In the genomic region with DNA sequence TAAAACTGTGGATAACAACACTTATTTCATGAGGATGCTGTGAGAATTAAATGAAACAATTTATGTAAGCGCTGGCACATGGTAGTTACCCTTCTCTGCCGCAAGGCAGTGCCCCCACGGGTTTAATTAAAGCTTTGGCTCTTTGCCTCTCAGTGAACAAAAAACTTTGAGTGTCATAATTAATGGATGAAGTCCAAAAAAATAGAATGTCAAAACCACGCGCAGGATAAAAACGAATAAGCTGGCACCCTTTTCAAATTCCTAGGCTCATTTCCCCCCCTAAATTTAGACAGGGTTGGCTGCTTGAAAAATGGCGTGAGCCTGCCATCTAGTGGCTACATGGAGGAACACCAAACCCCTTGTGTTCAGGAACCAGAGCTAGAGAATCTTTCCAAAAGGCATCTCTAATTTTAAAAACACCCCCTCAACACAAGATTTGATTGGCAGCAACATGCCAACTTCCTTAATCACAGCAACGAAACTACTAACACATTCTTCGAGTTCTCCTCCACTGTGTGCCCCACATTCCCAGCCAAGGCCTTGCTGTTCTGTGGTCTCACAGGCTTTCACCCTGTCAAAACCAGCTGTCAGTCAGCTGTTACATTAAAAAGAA, we compare ENCODE assay signal across 8 cellular contexts. TPM values are rescaled to one million over a fixed set of nuclear protein-coding genes. Genes with fewer than 3 reads are reported as not detected.
DNase-seq lines count a peak whose midpoint lies in the region; ATAC-seq and TF ChIP-seq lines count a peak whose summit lies in the region.

No MANE protein-coding gene starts in this region.

- no peaks in the 10 kb centered on the region for H3K36me3 Mint-ChIP-seq in activated naive CD8-positive, alpha-beta T cell treated with anti-CD3 and anti-CD28 coated beads, Interleukin-2, amount 50 U/mL, for 24 hours (ENCODE audit: low read depth)

- no peak overlapping the region for H3K4me3 Mint-ChIP-seq in activated naive CD8-positive, alpha-beta T cell treated with anti-CD3 and anti-CD28 coated beads, Interleukin-2, amount 50 U/mL, for 24 hours

- no peak overlapping the region for H3K9ac ChIP-seq in Karpas-422 (ENCODE audit: low read length)

- peaks cover under 1% of the 10 kb centered on the region for H3K27me3 Mint-ChIP-seq in activated naive CD8-positive, alpha-beta T cell treated with anti-CD3 and anti-CD28 coated beads, Interleukin-2, amount 50 U/mL, for 24 hours

- H2AFZ ChIP-seq in Karpas-422 (ENCODE audit: low read length): no peak overlapping the region

- in situ Hi-C loops in gastrocnemius medialis (cut with MboI; ENCODE audit: low sequenced_read_pairs in 4 of 4): no loop called here

- H3K27ac Mint-ChIP-seq in activated naive CD8-positive, alpha-beta T cell treated with anti-CD3 and anti-CD28 coated beads, Interleukin-2, amount 50 U/mL, for 24 hours: no peak overlapping the region

- TF ChIP-seq CTCF in gastrocnemius medialis (IDR thresholded peaks at IDR 0.05 in 4 of 5, conservative IDR thresholded peaks at IDR 0.05 in 1 of 5): peak; percentile 75 to 90 (median 79)

- no peaks in the 10 kb centered on the region for H3K27me3 ChIP-seq in Karpas-422 (ENCODE audit: low read length)
- no peaks in the 10 kb centered on the region for H3K27me3 ChIP-seq in right cardiac atrium (ENCODE audit: control insufficient read depth, insufficient read depth)
- H3K27me3 ChIP-seq in gastrocnemius medialis: no peaks in the 10 kb centered on the region

- H3K79me2 ChIP-seq in Karpas-422 (ENCODE audit: low read length): no peaks in the 10 kb centered on the region

- no peaks in the 10 kb centered on the region for H4K20me1 ChIP-seq in Karpas-422 (ENCODE audit: insufficient read depth, low read depth, low read length)

- TF ChIP-seq POLR2A in gastrocnemius medialis (IDR thresholded peaks at IDR 0.05): no peak

- H3K36me3 ChIP-seq in Karpas-422 (ENCODE audit: insufficient read depth, low read length) (no peaks in the 10 kb centered on the region), gastrocnemius medialis (no peaks in the 10 kb centered on the region)

- H3K4me3 ChIP-seq in Karpas-422 (ENCODE audit: low read length) (no peak overlapping the region), right cardiac atrium (ENCODE audit: low read length) (peak overlapping the region; percentile 18), gastrocnemius medialis (peak overlapping the region in 1 of 4 donors; percentile 37)

- peaks cover 32% of the 10 kb centered on the region for H3K4me1 ChIP-seq in Karpas-422 (ENCODE audit: low read length)
- no peaks in the 10 kb centered on the region for H3K4me1 ChIP-seq in right cardiac atrium (ENCODE audit: control insufficient read depth, insufficient read depth, low read length)
- H3K4me1 ChIP-seq in gastrocnemius medialis: peaks cover 4 to 6% of the 10 kb centered on the region in 2 donors

- peak overlapping the region; percentile 29 for H3K4me2 ChIP-seq in Karpas-422 (ENCODE audit: low read depth, low read length, poor library complexity, severe bottlenecking)

- H3K9me3 ChIP-seq in Karpas-422 (ENCODE audit: low read length) (no peaks in the 10 kb centered on the region), right cardiac atrium (ENCODE audit: control insufficient read depth, low read length) (no peaks in the 10 kb centered on the region), gastrocnemius medialis (no peaks in the 10 kb centered on the region)

- H3K9me3 Mint-ChIP-seq in activated naive CD8-positive, alpha-beta T cell treated with anti-CD3 and anti-CD28 coated beads, Interleukin-2, amount 50 U/mL, for 24 hours: no peaks in the 10 kb centered on the region

- H3K9me2 ChIP-seq in Karpas-422 (replicated peaks; ENCODE audit: insufficient read depth, low read length): no peaks in the 10 kb centered on the region

- H3K4me1 Mint-ChIP-seq in activated naive CD8-positive, alpha-beta T cell treated with anti-CD3 and anti-CD28 coated beads, Interleukin-2, amount 50 U/mL, for 24 hours: peaks cover 3% of the 10 kb centered on the region

- WGBS in right cardiac atrium: 5% methylated on average over 9 of the region's 9 CpGs

- H3K27ac ChIP-seq in Karpas-422 (ENCODE audit: low read length) (no peak overlapping the region), right cardiac atrium (ENCODE audit: low read length) (no peak overlapping the region), gastrocnemius medialis (no peak overlapping the region)

- ATAC-seq in GM21737 (IDR thresholded peaks at IDR 0.05; ENCODE audit: unreplicated experiment) (peak; percentile 78), right cardiac atrium (peak; percentile 89 to 92), gastrocnemius medialis (peak; percentile 78 to 88)
- peak; percentile 80 for ATAC-seq in activated naive CD8-positive, alpha-beta T cell treated with anti-CD3 and anti-CD28 coated beads, Interleukin-2, amount 50 U/mL, for 24 hours

- intact Hi-C loops in right cardiac atrium (cut with DNase I) (no loop called here), gastrocnemius medialis (cut with DNase I; ENCODE audit: low total_unique reads) (no loop called here)

- peak; percentile 38 for DNase-seq in GF-D8 (lab: John Stamatoyannopoulos, UW)
- DNase-seq in Karpas-422: peak; percentile 87
- DNase-seq in SKM-1 treated with dmso at 0.1 percent for 144 hours (lab: John Stamatoyannopoulos, UW; ENCODE audit: unreplicated experiment): peak; percentile 48
- DNase-seq in activated naive CD8-positive, alpha-beta T cell treated with anti-CD3 and anti-CD28 coated beads, Interleukin-2, amount 50 U/mL, for 24 hours: peak; percentile 53
- peak; percentile 60 to 70 (median 60) for DNase-seq in right cardiac atrium
- DNase-seq in gastrocnemius medialis: peak in 1 of 2 donors; percentile 23
- no peak for DNase-seq in OCI-M2 (lab: John Stamatoyannopoulos, UW; ENCODE audit: unreplicated experiment)

RNA-seq across cellular contexts. Expression of gene CCNG1, which starts 29.0 kb away (rescaled TPM):
- total RNA-seq in Karpas-422 (2014; rRNA removed; shearing (Covaris generic); ENCODE audit: low replicate concordance): 109 and 270 TPM in 2 replicates
- total RNA-seq in right cardiac atrium: 100 to 1,000 TPM in 2 of 4 donors, 10 to 100 TPM in 2; 88.5 to 116 (median 99.4) TPM
- polyA plus RNA-seq in right cardiac atrium: 77.4 TPM
- total RNA-seq in gastrocnemius medialis: 100 to 1,000 TPM in 3 of 4 donors, 10 to 100 TPM in 1; 63.7 to 125 (median 109) TPM

RNA-seq across cellular contexts. Expression of gene NUDCD2, which starts 51.5 kb away (rescaled TPM):
- total RNA-seq in Karpas-422 (2014; rRNA removed; shearing (Covaris generic); ENCODE audit: low replicate concordance): 15.5 and 29.4 TPM in 2 replicates
- total RNA-seq in right cardiac atrium (10 to 100 TPM; 12.9 to 17.3 (median 14.9) TPM), gastrocnemius medialis (1 to 10 TPM; 4.2 to 9.1 (median 5.1) TPM)
- polyA plus RNA-seq in right cardiac atrium: 4.2 TPM

RNA-seq across cellular contexts. Expression of gene HMMR, which starts 52.0 kb away (rescaled TPM):
- total RNA-seq in Karpas-422 (2014; rRNA removed; shearing (Covaris generic); ENCODE audit: low replicate concordance): 37.6 and 80.5 TPM in 2 replicates
- total RNA-seq in right cardiac atrium (1 to 10 TPM in 2 of 4 donors, under 1 TPM in 2; 0.39 to 1.5 (median 0.84) TPM), gastrocnemius medialis (1 to 10 TPM in 1 of 4 donors, under 1 TPM in 3; 0.12 to 1.3 (median 0.55) TPM)
- 0.34 TPM for polyA plus RNA-seq in right cardiac atrium

Comparison
In these comparisons a context has a peak if more than half of its experiments do, and no peak if none do; other contexts are left out.
1. RNA of gene HMMR, which starts 52.0 kb away (total RNA-seq): 37.6 to 80.5 TPM in Karpas-422; 0.39 to 1.5 TPM in right cardiac atrium and 0.12 to 1.3 TPM in gastrocnemius medialis; every median in the first group is over 10 times any median in the second.
2. Peak in every context shown above with its lines, with median percentiles within 50 percentile points of each other: ATAC-seq.